8 cellular contexts compared by ENCODE assay signal in genomic region chr1:37860346-37860666, GRCh38. TPM values are rescaled to one million over a fixed set of nuclear protein-coding genes. Genes with fewer than 3 reads are reported as not detected.
DNase-seq lines count a peak whose midpoint lies in the region; ATAC-seq lines count a peak whose summit lies in the region.

No MANE protein-coding gene starts in this region.

- H3K27ac Mint-ChIP-seq in activated CD4-positive, alpha-beta memory T cell treated with anti-CD3 and anti-CD28 coated beads for 36 hours, result peak overlapping the region; percentile 93

- H3K4me3 ChIP-seq in HAP-1, result peak overlapping the region; percentile 97
- H3K4me3 ChIP-seq in right cardiac atrium (ENCODE audit: low read length), result peak overlapping the region; percentile 92
- peak overlapping the region; percentile 94 to 99 (median 98) for H3K4me3 ChIP-seq in skeletal muscle tissue (ENCODE audit: low read length in 3 of 3)

- DNase-seq in HAP-1 (ENCODE audit: low spot score in 2 of 2) (no peak), right cardiac atrium (no peak), AML-193 (lab: John Stamatoyannopoulos, UW) (no peak), MV-4-11 (lab: John Stamatoyannopoulos, UW) (no peak), amygdala (lab: John Stamatoyannopoulos, UW) (no peak)
- DNase-seq in activated CD4-positive, alpha-beta memory T cell treated with anti-CD3 and anti-CD28 coated beads for 36 hours, result no peak
- no peak for DNase-seq in stimulated activated CD4-positive, alpha-beta T cell treated with anti-CD3 and anti-CD28 coated beads, Interleukin-2, amount 100 ng/mL, for 24 hours

- H3K27me3 Mint-ChIP-seq in activated CD4-positive, alpha-beta memory T cell treated with anti-CD3 and anti-CD28 coated beads for 36 hours, result no peaks in the 10 kb centered on the region

- ATAC-seq in right cardiac atrium, result no peak

- H3K27me3 ChIP-seq in HAP-1 (ENCODE audit: low read depth), result no peaks in the 10 kb centered on the region
- no peaks in the 10 kb centered on the region for H3K27me3 ChIP-seq in right cardiac atrium (ENCODE audit: control insufficient read depth, insufficient read depth)
- H3K27me3 ChIP-seq in skeletal muscle tissue (ENCODE audit: control insufficient read depth in 3 of 3, insufficient read depth in 3 of 3, low read length in 3 of 3), result no peaks in the 10 kb centered on the region

- POLR2A ChIA-PET in activated CD4-positive, alpha-beta memory T cell treated with anti-CD3 and anti-CD28 coated beads for 36 hours (lab: Charles Lee), result interaction anchor here (0.9 to 2.1 kb wide), 5 partner anchors 38 to 346 kb away, joined by 3 to 19 read pairs (median 3); partner anchors contain the start of genes C1orf122, MEAF6, SF3A3 and YRDC

- H3K27ac ChIP-seq in right cardiac atrium (ENCODE audit: low read length), result peak overlapping the region; percentile 46
- peak overlapping the region; percentile 88 for H3K27ac ChIP-seq in skeletal muscle tissue (ENCODE audit: low read depth, low read length)

- H3K4me3 Mint-ChIP-seq in activated CD4-positive, alpha-beta memory T cell treated with anti-CD3 and anti-CD28 coated beads for 36 hours, result peak overlapping the region; percentile 96

- H3K9ac ChIP-seq in skeletal muscle tissue (ENCODE audit: low read depth in 1 of 3, low read length in 3 of 3), result peak overlapping the region; percentile 65 to 98 (median 94)

- H3K9me3 Mint-ChIP-seq in activated CD4-positive, alpha-beta memory T cell treated with anti-CD3 and anti-CD28 coated beads for 36 hours, result no peaks in the 10 kb centered on the region

- 25% methylated on average over 5 of the region's 5 CpGs for whole genome bisulfite sequencing in right cardiac atrium

- H3K4me1 ChIP-seq in HAP-1 (peaks cover 10% of the 10 kb centered on the region), right cardiac atrium (ENCODE audit: control insufficient read depth, insufficient read depth, low read length) (no peaks in the 10 kb centered on the region), skeletal muscle tissue (ENCODE audit: control insufficient read depth in 3 of 3, insufficient read depth in 3 of 3, low read length in 3 of 3) (peaks cover 20 to 41% (median 20%) of the 10 kb centered on the region in 3 donors)

- peaks cover 13% of the 10 kb centered on the region for H3K36me3 Mint-ChIP-seq in activated CD4-positive, alpha-beta memory T cell treated with anti-CD3 and anti-CD28 coated beads for 36 hours

- peaks cover 35% of the 10 kb centered on the region for H3K4me1 Mint-ChIP-seq in activated CD4-positive, alpha-beta memory T cell treated with anti-CD3 and anti-CD28 coated beads for 36 hours (ENCODE audit: low read depth)

- H3K36me3 ChIP-seq in HAP-1 (replicated peaks), result peaks cover 37% of the 10 kb centered on the region
- peaks cover 15 to 46% (median 24%) of the 10 kb centered on the region in 3 donors for H3K36me3 ChIP-seq in skeletal muscle tissue (ENCODE audit: control insufficient read depth in 3 of 3, insufficient read depth in 3 of 3, low read length in 3 of 3)

- in situ Hi-C loops in HAP-1 (cut with MboI; ENCODE audit: low sequenced_read_pairs), result no loop called here

- intact Hi-C loops in activated CD4-positive, alpha-beta memory T cell treated with anti-CD3 and anti-CD28 coated beads for 36 hours (cut with micrococcal nuclease), result loop anchor here (1.0 to 10.0 kb wide), 3 partner anchors 49 to 130 kb away; partner anchors contain the start of gene SF3A3
- intact Hi-C loops in right cardiac atrium (cut with DNase I), result no loop called here

- CTCF ChIA-PET in activated CD4-positive, alpha-beta memory T cell treated with anti-CD3 and anti-CD28 coated beads for 36 hours (lab: Charles Lee), result interaction anchor here (0.7 to 3.2 kb wide), 30 partner anchors 10 to 263 kb away, joined by 3 to 47 read pairs (median 5); partner anchors contain the start of genes C1orf122, CDCA8 and YRDC

- H3K9me3 ChIP-seq in HAP-1 (no peaks in the 10 kb centered on the region), right cardiac atrium (ENCODE audit: control insufficient read depth, low read length) (no peaks in the 10 kb centered on the region), skeletal muscle tissue (ENCODE audit: control insufficient read depth in 3 of 3, low read length in 3 of 3) (no peaks in the 10 kb centered on the region)

RNA-seq across cellular contexts. Expression of gene MTF1, which starts 0.9 kb away (rescaled TPM):
- total RNA-seq in activated CD4-positive, alpha-beta memory T cell treated with anti-CD3 and anti-CD28 coated beads for 36 hours, result 10 to 100 TPM; 21.1 to 22.8 TPM
- 10 to 100 TPM in 3 of 4 donors, 1 to 10 TPM in 1; 8.9 to 13.4 (median 11.0) TPM for total RNA-seq in right cardiac atrium
- polyA plus RNA-seq in right cardiac atrium, result 2.4 TPM
- total RNA-seq in skeletal muscle tissue, result 2.1 TPM

RNA-seq across cellular contexts. Expression of gene YRDC, which starts 52.3 kb away (rescaled TPM):
- total RNA-seq in activated CD4-positive, alpha-beta memory T cell treated with anti-CD3 and anti-CD28 coated beads for 36 hours, result 10 to 100 TPM; 34.1 to 36.1 TPM
- total RNA-seq in right cardiac atrium (1 to 10 TPM; 4.0 to 8.4 (median 5.8) TPM), skeletal muscle tissue (7.3 TPM)
- 5.7 TPM for polyA plus RNA-seq in right cardiac atrium

RNA-seq across cellular contexts. Expression of gene C1orf122, which starts 52.7 kb away (rescaled TPM):
- total RNA-seq in activated CD4-positive, alpha-beta memory T cell treated with anti-CD3 and anti-CD28 coated beads for 36 hours, result 10 to 100 TPM; 18.1 to 19.7 TPM
- total RNA-seq in right cardiac atrium, result 10 to 100 TPM; 45.5 to 61.2 (median 55.5) TPM
- polyA plus RNA-seq in right cardiac atrium, result 84.0 TPM
- total RNA-seq in skeletal muscle tissue, result 9.4 TPM
